In the genomic region with DNA sequence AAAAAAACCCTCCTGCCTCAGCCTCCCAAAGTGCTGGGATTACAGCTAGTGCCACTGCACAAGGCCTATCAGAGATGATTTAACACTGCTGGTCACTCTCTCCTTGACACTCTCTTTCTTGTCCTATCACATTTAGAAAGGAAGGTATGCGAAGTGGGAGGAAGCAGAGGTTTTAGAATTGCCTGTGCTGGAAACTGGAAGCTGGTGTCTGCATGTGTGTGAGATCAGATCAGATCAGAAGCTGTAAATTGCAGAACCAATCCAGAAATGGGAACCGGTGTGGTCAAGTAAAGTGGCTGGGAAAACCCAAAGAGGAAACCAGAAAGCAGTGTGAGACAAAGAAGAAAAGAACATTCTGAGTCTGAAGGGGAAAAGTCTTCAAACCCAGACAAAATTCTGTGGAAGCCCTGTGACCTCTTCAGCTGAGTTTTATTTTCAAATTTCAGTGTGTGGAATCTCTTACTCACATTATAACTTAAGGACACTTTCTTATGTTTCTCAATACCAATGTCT, we compare ENCODE assay signal across 8 cellular contexts. TPM values are rescaled to one million over a fixed set of nuclear protein-coding genes. Genes with fewer than 3 reads are reported as not detected.
DNase-seq lines count a peak whose midpoint lies in the region; ATAC-seq and TF ChIP-seq lines count a peak whose summit lies in the region.

No MANE protein-coding gene starts in this region.

- H3K4me3 ChIP-seq in cardiac muscle cell: no peak overlapping the region
- no peak overlapping the region for H3K4me3 ChIP-seq in right cardiac atrium (ENCODE audit: low read length)

- H3K27ac ChIP-seq in cardiac muscle cell (peak overlapping the region; percentile 19), right cardiac atrium (ENCODE audit: low read length) (no peak overlapping the region), foreskin keratinocyte (no peak overlapping the region)

- intact Hi-C loops in right cardiac atrium (cut with DNase I): no loop called here

- no peak for TF ChIP-seq CTCF in cardiac muscle cell (IDR thresholded peaks at IDR 0.05; ENCODE audit: low read depth, low read length)
- no peak for TF ChIP-seq CTCF in foreskin keratinocyte (conservative IDR thresholded peaks at IDR 0.05)

- DNase-seq in cardiac muscle cell (ENCODE audit: low read depth in 1 of 2, low spot score in 1 of 2) (no peak), right cardiac atrium (no peak), UCSD-AML1 (lab: John Stamatoyannopoulos, UW; ENCODE audit: unreplicated experiment) (peak; percentile 29), NCI-H446 (lab: John Stamatoyannopoulos, UW) (no peak), foreskin keratinocyte (no peak), NCI-H1105 (lab: John Stamatoyannopoulos, UW) (no peak)
- DNase-seq in stimulated activated CD4-positive, alpha-beta T cell treated with anti-CD3 and anti-CD28 coated beads, Interleukin-2, amount 100 ng/mL, for 24 hours: peak; percentile 37 to 41

- ATAC-seq in right cardiac atrium (no peak), HG03045 (IDR thresholded peaks at IDR 0.05; ENCODE audit: unreplicated experiment) (peak; percentile 90), foreskin keratinocyte (no peak)

- no peaks in the 10 kb centered on the region for H3K36me3 ChIP-seq in cardiac muscle cell

- H3K4me1 ChIP-seq in cardiac muscle cell (ENCODE audit: low read depth): no peaks in the 10 kb centered on the region
- no peaks in the 10 kb centered on the region for H3K4me1 ChIP-seq in right cardiac atrium (ENCODE audit: control insufficient read depth, insufficient read depth, low read length)
- H3K4me1 ChIP-seq in foreskin keratinocyte: no peaks in the 10 kb centered on the region

- H3K9me3 ChIP-seq in cardiac muscle cell (ENCODE audit: low read depth) (no peaks in the 10 kb centered on the region), right cardiac atrium (ENCODE audit: control insufficient read depth, low read length) (no peaks in the 10 kb centered on the region)

- WGBS in right cardiac atrium: 55% methylated on average over 2 of the region's 2 CpGs

- H3K27me3 ChIP-seq in cardiac muscle cell (no peaks in the 10 kb centered on the region), right cardiac atrium (ENCODE audit: control insufficient read depth, insufficient read depth) (no peaks in the 10 kb centered on the region), foreskin keratinocyte (no peaks in the 10 kb centered on the region)

RNA-seq across cellular contexts. Expression of a gene that starts 2.8 kb away (rescaled TPM):
- total RNA-seq in cardiac muscle cell (0.15 and 1.0 TPM in 2 replicates), right cardiac atrium (1 to 10 TPM in 1 of 4 donors, under 1 TPM in 2, not detected in 1; 0.26 to 1.4 (median 0.50) TPM), foreskin keratinocyte (0.24 TPM in 1 of 2 replicates, not detected in the other)
- polyA plus RNA-seq in cardiac muscle cell (0.39 and 0.61 TPM in 2 replicates), right cardiac atrium (2.2 TPM), foreskin keratinocyte (0.18 and 0.34 TPM in 2 replicates)

RNA-seq across cellular contexts. Expression of a gene that starts 15.7 kb away (rescaled TPM):
- total RNA-seq in cardiac muscle cell (40.7 and 55.7 TPM in 2 replicates), right cardiac atrium (10 to 100 TPM; 45.2 to 71.3 (median 47.9) TPM), foreskin keratinocyte (41.6 and 42.5 TPM in 2 replicates)
- polyA plus RNA-seq in cardiac muscle cell (56.1 and 62.4 TPM in 2 replicates), right cardiac atrium (32.5 TPM), foreskin keratinocyte (22.6 and 24.8 TPM in 2 replicates)

Comparison
In these comparisons a context has a peak if more than half of its experiments do, and no peak if none do; other contexts are left out.
1. DNase-seq: peak in UCSD-AML1 (single experiment) and stimulated activated CD4-positive, alpha-beta T cell treated with anti-CD3 and anti-CD28 coated beads, Interleukin-2, amount 100 ng/mL, for 24 hours (2 of 2); none in cardiac muscle cell (0 of 2), right cardiac atrium (0 of 3), NCI-H446 (0 of 2), foreskin keratinocyte (0 of 2) and NCI-H1105 (single experiment).